ENCODE assay signal across 1 cellular context in the genomic region with DNA sequence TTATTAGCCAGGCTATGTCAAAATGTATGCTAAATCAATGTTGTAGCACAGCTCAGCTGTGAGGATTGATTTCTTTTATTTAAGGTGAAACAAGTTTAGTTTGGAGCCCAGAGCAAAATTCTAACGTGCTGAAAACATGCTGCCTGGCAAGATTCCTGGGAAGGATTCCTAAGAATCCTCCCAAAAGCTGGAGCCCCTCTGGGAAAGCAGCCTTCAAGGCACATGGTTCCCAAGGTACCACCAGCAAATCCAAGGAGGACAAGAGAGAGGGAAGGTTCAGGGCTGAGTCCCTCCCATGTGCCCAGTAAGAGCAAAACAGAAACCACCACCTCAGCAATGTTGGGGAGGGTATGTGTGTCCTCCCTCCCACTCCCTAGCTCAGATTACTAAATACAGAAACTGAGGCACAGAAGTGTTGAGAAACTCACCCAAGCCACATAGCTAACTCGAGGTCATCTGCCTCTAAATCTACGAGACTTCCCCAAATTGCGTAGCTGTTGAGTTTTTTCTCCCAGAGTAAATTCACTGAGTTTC.
TF ChIP-seq lines count a peak whose summit lies in the region.

No MANE protein-coding gene starts in this region.

TF ChIP-seq in IMR-90, 13 proteins besides CTCF, POLR2A, EP300 and RAD21:
- TF ChIP-seq FOS (IDR thresholded peaks at IDR 0.05; ENCODE audit: low read depth, low read length) (no peak), NFE2L2 (IDR thresholded peaks at IDR 0.05; ENCODE audit: low read depth, low read length) (no peak), SMC3 (IDR thresholded peaks at IDR 0.05; ENCODE audit: low read depth, low read length) (no peak), RFX5 (IDR thresholded peaks at IDR 0.05; ENCODE audit: low read depth, low read length) (no peak), BHLHE40 (IDR thresholded peaks at IDR 0.05; ENCODE audit: low read depth, low read length) (no peak), CHD1 (IDR thresholded peaks at IDR 0.05; ENCODE audit: low read depth, low read length) (no peak), CEBPB (IDR thresholded peaks at IDR 0.05; ENCODE audit: low read depth, low read length) (no peak)
- TF ChIP-seq, protein P1, sequence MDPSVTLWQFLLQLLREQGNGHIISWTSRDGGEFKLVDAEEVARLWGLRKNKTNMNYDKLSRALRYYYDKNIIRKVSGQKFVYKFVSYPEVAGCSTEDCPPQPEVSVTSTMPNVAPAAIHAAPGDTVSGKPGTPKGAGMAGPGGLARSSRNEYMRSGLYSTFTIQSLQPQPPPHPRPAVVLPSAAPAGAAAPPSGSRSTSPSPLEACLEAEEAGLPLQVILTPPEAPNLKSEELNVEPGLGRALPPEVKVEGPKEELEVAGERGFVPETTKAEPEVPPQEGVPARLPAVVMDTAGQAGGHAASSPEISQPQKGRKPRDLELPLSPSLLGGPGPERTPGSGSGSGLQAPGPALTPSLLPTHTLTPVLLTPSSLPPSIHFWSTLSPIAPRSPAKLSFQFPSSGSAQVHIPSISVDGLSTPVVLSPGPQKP (IDR thresholded peaks at IDR 0.05; ENCODE audit: borderline replicate concordance, low read depth, low read length), result no peak
TF ChIP-seq in IMR-90: peak in this region for 0.
